ENCODE assay signal across 24 cellular contexts in the genomic region with DNA sequence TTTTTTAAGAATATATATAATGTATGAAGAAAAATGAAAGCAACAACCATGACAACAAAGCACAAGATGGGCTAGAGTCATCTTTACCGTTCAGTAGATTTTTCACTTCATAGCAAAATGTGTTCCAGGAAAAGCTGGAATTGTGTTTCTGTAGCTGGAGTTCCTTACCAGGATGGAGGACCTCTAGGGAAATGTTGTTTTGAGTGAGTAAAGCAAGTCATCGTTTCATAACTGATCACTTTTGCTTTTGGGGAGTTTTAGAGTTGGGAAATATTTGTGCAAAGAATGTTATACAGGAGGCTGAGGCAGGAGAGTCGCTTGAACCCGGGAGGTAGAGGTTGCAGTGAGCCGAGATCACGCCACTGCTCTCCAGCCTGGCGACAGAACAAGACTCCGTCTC.
DNase-seq lines count a peak whose midpoint lies in the region; ATAC-seq and TF ChIP-seq lines count a peak whose summit lies in the region.
"Had no signal": no experiment of that assay in that cellular context is flagged by ENCODE, and none has a peak within 500 bp of the region (broad histone marks: within the 10 kb centered on the region; RNA-seq: fewer than 3 reads in every experiment).

No MANE protein-coding gene starts in this region.

- H3K36me3 ChIP-seq in breast epithelium (no peaks in the 10 kb centered on the region), heart right ventricle (peaks cover 0 to 18% (median 0%) of the 10 kb centered on the region in 9 donors), skeletal muscle tissue (ENCODE audit: control insufficient read depth in 3 of 3, insufficient read depth in 3 of 3, low read length in 3 of 3) (no peaks in the 10 kb centered on the region), aorta (ENCODE audit: control insufficient read depth in 1 of 2, insufficient read depth in 2 of 2, low read length in 1 of 2) (no peaks in the 10 kb centered on the region)
- no peaks in the 10 kb centered on the region for H3K36me3 ChIP-seq in effector memory CD4-positive, alpha-beta T cell (ENCODE audit: control insufficient read depth, insufficient read depth, low read length)
- H3K36me3 ChIP-seq: HAP-1, ovary, WERI-Rb-1 had no signal

- intact Hi-C loops in breast epithelium (cut with DNase I; ENCODE audit: low total_unique reads) (no loop called here), MCF 10A (cut with micrococcal nuclease) (no loop called here), heart right ventricle (cut with DNase I) (no loop called here), aorta (cut with DNase I) (no loop called here)

- no peak overlapping the region for H3K27ac Mint-ChIP-seq in MCF 10A (ENCODE audit: low read depth, unreplicated experiment)
- H3K27ac Mint-ChIP-seq: B cell; stimulated activated naive B cell treated with anti-CD40 and anti-IgM and Interleukin-4, amounts not matched to agents 10 μg/mL and 1 μg/mL and 100 μg/mL, for 72 hours had no signal

- H3K4me3 Mint-ChIP-seq in MCF 10A (ENCODE audit: unreplicated experiment): no peak overlapping the region
- H3K4me3 Mint-ChIP-seq: B cell; central memory CD8-positive, alpha-beta T cell; stimulated activated naive B cell treated with anti-CD40 and anti-IgM and Interleukin-4, amounts not matched to agents 10 μg/mL and 1 μg/mL and 100 μg/mL, for 72 hours had no signal

- WGBS in heart right ventricle, 2 donors: 62 to 70% methylated on average over 8 of the region's 8 CpGs
- 50 to 68% methylated on average over 8 of the region's 8 CpGs for WGBS in aorta, 2 donors

- POLR2A ChIA-PET in MCF 10A (lab: Yijun Ruan, JAX): interaction anchor here (1.0 kb wide), 1 partner anchor 8 kb away, joined by 3 read pairs; no protein-coding TSS in a partner anchor

- no peak overlapping the region for H3K9ac ChIP-seq in skeletal muscle tissue (ENCODE audit: low read depth in 1 of 3, low read length in 3 of 3)

- TF ChIP-seq CTCF in breast epithelium (IDR thresholded peaks at IDR 0.05) (no peak), MCF 10A (IDR thresholded peaks at IDR 0.05; ENCODE audit: unreplicated experiment) (no peak), heart right ventricle (IDR thresholded peaks at IDR 0.05) (no peak)

- H3K9me3 Mint-ChIP-seq in MCF 10A (ENCODE audit: unreplicated experiment): no peaks in the 10 kb centered on the region
- H3K9me3 Mint-ChIP-seq: central memory CD8-positive, alpha-beta T cell; stimulated activated naive B cell treated with anti-CD40 and anti-IgM and Interleukin-4, amounts not matched to agents 10 μg/mL and 1 μg/mL and 100 μg/mL, for 72 hours had no signal

- H3K27me3 ChIP-seq in breast epithelium (no peaks in the 10 kb centered on the region), heart right ventricle (no peaks in the 10 kb centered on the region), skeletal muscle tissue (ENCODE audit: control insufficient read depth in 3 of 3, insufficient read depth in 3 of 3, low read length in 3 of 3) (no peaks in the 10 kb centered on the region), aorta (ENCODE audit: control insufficient read depth in 1 of 2, insufficient read depth in 2 of 2, low read length in 1 of 2) (no peaks in the 10 kb centered on the region)
- H3K27me3 ChIP-seq in effector memory CD4-positive, alpha-beta T cell (replicated peaks; ENCODE audit: control insufficient read depth, insufficient read depth, low read length, poor library complexity, severe bottlenecking): no peaks in the 10 kb centered on the region
- H3K27me3 ChIP-seq: ovary had no signal

- H3K4me1 Mint-ChIP-seq in MCF 10A (ENCODE audit: insufficient read depth, unreplicated experiment): no peaks in the 10 kb centered on the region
- H3K4me1 Mint-ChIP-seq: B cell; central memory CD8-positive, alpha-beta T cell; stimulated activated naive B cell treated with anti-CD40 and anti-IgM and Interleukin-4, amounts not matched to agents 10 μg/mL and 1 μg/mL and 100 μg/mL, for 72 hours had no signal

- DNase-seq in breast epithelium (ENCODE audit: low spot score in 2 of 2) (no peak), MCF 10A (ENCODE audit: unreplicated experiment) (no peak), heart right ventricle (no peak), aorta (no peak)
- DNase-seq in effector memory CD4-positive, alpha-beta T cell: no peak
- DNase-seq: 8988T; activated CD4-positive, alpha-beta T cell treated with anti-CD3 and anti-CD28 coated beads, Interleukin-2, amount 50 U/mL, for 4 hours; activated effector memory CD4-positive, alpha-beta T cell treated with anti-CD3 and anti-CD28 coated beads, Interleukin-2, amount 50 U/mL, for 16 hours; Caco-2; DND-41; erythroblast; KBM-7; NCI-H1694 treated with DMSO at 0.1 percent for 48 hours; ovary; stimulated activated CD4-positive, alpha-beta T cell treated with anti-CD3 and anti-CD28 coated beads, Interleukin-2, amount 100 ng/mL, for 24 hours; stimulated activated naive B cell treated with anti-CD40 and anti-IgM and Interleukin-4, amounts not matched to agents 10 μg/mL and 1 μg/mL and 100 μg/mL, for 72 hours; WERI-Rb-1 had no signal

- H3K9me3 ChIP-seq in breast epithelium (no peaks in the 10 kb centered on the region), heart right ventricle (no peaks in the 10 kb centered on the region), skeletal muscle tissue (ENCODE audit: control insufficient read depth in 3 of 3, low read length in 3 of 3) (no peaks in the 10 kb centered on the region), aorta (ENCODE audit: control insufficient read depth, low read length) (no peaks in the 10 kb centered on the region)
- no peaks in the 10 kb centered on the region for H3K9me3 ChIP-seq in effector memory CD4-positive, alpha-beta T cell (ENCODE audit: control insufficient read depth, low read length)
- H3K9me3 ChIP-seq: Caco-2, HAP-1, ovary had no signal

- ATAC-seq in heart right ventricle: peak in 7 of 8 donors; percentile 32 to 80 (median 62)
- ATAC-seq in aorta (ENCODE audit: low FRiP score): peak; percentile 60
- ATAC-seq in HG02884 (IDR thresholded peaks at IDR 0.05; ENCODE audit: unreplicated experiment): no peak
- ATAC-seq in SK-N-SH treated with all-trans-retinoic acid at 6 μM for 48 hours: no peak

- no peak for TF ChIP-seq POLR2A in breast epithelium (IDR thresholded peaks at IDR 0.05)

- no peaks in the 10 kb centered on the region for H3K27me3 Mint-ChIP-seq in MCF 10A (ENCODE audit: insufficient read depth, unreplicated experiment)

- no TSS peak for BruUV-seq in MCF 10A (replicated peaks; lab: Mats Ljungman, UMichigan)

- peaks cover 6% of the 10 kb centered on the region for H3K36me3 Mint-ChIP-seq in MCF 10A (ENCODE audit: insufficient read depth, unreplicated experiment)

- H3K27ac ChIP-seq in breast epithelium (peak overlapping the region; percentile 73 to 83), heart right ventricle (peak overlapping the region; percentile 4 to 77 (median 56)), skeletal muscle tissue (ENCODE audit: low read depth, low read length) (peak overlapping the region; percentile 74), aorta (ENCODE audit: low read depth in 1 of 2, low read length in 2 of 2) (peak overlapping the region; percentile 57 to 67)
- H3K27ac ChIP-seq in effector memory CD4-positive, alpha-beta T cell (ENCODE audit: insufficient read depth, low read length, poor library complexity, severe bottlenecking): no peak overlapping the region
- H3K27ac ChIP-seq: ovary, WERI-Rb-1 had no signal

- H3K4me3 ChIP-seq in breast epithelium (no peak overlapping the region), heart right ventricle (no peak overlapping the region), skeletal muscle tissue (ENCODE audit: low read length in 3 of 3) (no peak overlapping the region), aorta (ENCODE audit: low read length in 2 of 2) (no peak overlapping the region)
- no peak overlapping the region for H3K4me3 ChIP-seq in effector memory CD4-positive, alpha-beta T cell (ENCODE audit: insufficient read depth, low read depth, low read length, poor library complexity, severe bottlenecking)
- H3K4me3 ChIP-seq: HAP-1, lung, ovary had no signal

- H3K4me1 ChIP-seq in breast epithelium (peaks cover 0 to 6% of the 10 kb centered on the region in 2 donors), heart right ventricle (peaks cover 0 to 75% (median 32%) of the 10 kb centered on the region in 9 donors), skeletal muscle tissue (ENCODE audit: control insufficient read depth in 3 of 3, insufficient read depth in 3 of 3, low read length in 3 of 3) (peaks cover 5 to 20% (median 6%) of the 10 kb centered on the region in 3 donors), aorta (ENCODE audit: control insufficient read depth in 1 of 2, insufficient read depth in 2 of 2, low read length in 2 of 2) (peaks cover 5 to 21% of the 10 kb centered on the region in 2 donors)
- H3K4me1 ChIP-seq in effector memory CD4-positive, alpha-beta T cell (ENCODE audit: control insufficient read depth, insufficient read depth, low read length, poor library complexity, severe bottlenecking): no peaks in the 10 kb centered on the region
- H3K4me1 ChIP-seq: Caco-2 had no signal

- CTCF ChIA-PET in MCF 10A (lab: Yijun Ruan, JAX): interaction anchor here (0.7 kb wide), 1 partner anchor 10 kb away, joined by 4 read pairs; no protein-coding TSS in a partner anchor

TF ChIP-seq in SK-N-SH treated with all-trans-retinoic acid at 6 μM for 48 hours, 23 proteins besides CTCF, POLR2A, EP300 and RAD21 (continues in another document):
- TF ChIP-seq TCF4 (CRISPR knock-in tag; IDR thresholded peaks at IDR 0.05; ENCODE audit: borderline replicate concordance) (no peak), BACH2 (CRISPR knock-in tag; IDR thresholded peaks at IDR 0.05; ENCODE audit: borderline replicate concordance) (no peak), RARB (CRISPR knock-in tag; IDR thresholded peaks at IDR 0.05) (no peak), CREB5 (CRISPR knock-in tag; IDR thresholded peaks at IDR 0.05; ENCODE audit: low read depth) (no peak), ZNF565 (CRISPR knock-in tag; conservative IDR thresholded peaks at IDR 0.05; ENCODE audit: low read depth) (no peak), ZC3H10 (CRISPR knock-in tag; IDR thresholded peaks at IDR 0.05) (no peak), SNAI2 (CRISPR knock-in tag; IDR thresholded peaks at IDR 0.05) (no peak)

Comparison
In these comparisons a context has a peak if more than half of its experiments do, and no peak if none do; other contexts are left out.
1. ATAC-seq: peak in heart right ventricle (7 of 8) and aorta (single experiment); none in HG02884 (single experiment) and SK-N-SH treated with all-trans-retinoic acid at 6 μM for 48 hours (single experiment).